23 cellular contexts compared by ENCODE assay signal in genomic region chr14:23579739-23580138, GRCh38. TPM values are rescaled to one million over a fixed set of nuclear protein-coding genes. Genes with fewer than 3 reads are reported as not detected.
"Had no signal": no experiment of that assay in that cellular context is flagged by ENCODE, and none has a peak within 500 bp of the region (broad histone marks: within the 10 kb centered on the region; RNA-seq: fewer than 3 reads in every experiment).

No MANE protein-coding gene starts in this region.

- H3K36me3 ChIP-seq: brain microvascular endothelial cell, lower lobe of right lung, ovary, stomach, suprapubic skin, transverse colon had no signal

- H3K4me3 ChIP-seq: lower lobe of right lung, mucosa of descending colon, ovary, stomach, suprapubic skin, transverse colon had no signal

- H3K9me3 ChIP-seq: lower lobe of right lung, mucosa of descending colon, ovary, stomach, suprapubic skin, transverse colon had no signal

- H3K27me3 ChIP-seq: ovary had no signal

- H3K27ac ChIP-seq: brain microvascular endothelial cell, lower lobe of right lung, ovary, stomach, suprapubic skin, transverse colon had no signal

- FAIRE-seq: kidney, small intestine, urothelium cell line had no signal

- DNase-seq: activated CD4-positive, alpha-beta memory T cell treated with anti-CD3 and anti-CD28 coated beads, Interleukin-2, amount 10 ng/mL, durations not matched to agents 7 days and 5 days; activated CD4-positive, alpha-beta T cell treated with anti-CD3 and anti-CD28 coated beads, Interleukin-2, amount 10 ng/mL, durations not matched to agents 24 days and 14 days; activated gamma-delta T cell treated with Interleukin-2 at 50 U/mL for 16 hours; activated T-cell treated with anti-CD3 and anti-CD28 coated beads, Interleukin-2, amount 50 U/mL, for 1 hour; brain microvascular endothelial cell; cortex of kidney; kidney; lower lobe of right lung; mesendoderm; mucosa of descending colon; small intestine; stimulated activated CD4-positive, alpha-beta T cell treated with anti-CD3 and anti-CD28 coated beads, Interleukin-2, amount 100 ng/mL, for 24 hours; transverse colon had no signal

- ATAC-seq: activated CD4-positive, CD25-positive, alpha-beta regulatory T cell treated with anti-CD3 and anti-CD28 coated beads, Interleukin-2, amount 50 U/mL, for 24 hours; lower lobe of right lung; mucosa of descending colon; stimulated activated effector memory CD8-positive, alpha-beta T cell treated with anti-CD3 and anti-CD28 coated beads, Interleukin-12 subunit alpha, Interleukin-12 subunit beta, amount 100 ng/mL, for 72 hours had no signal

RNA-seq across cellular contexts. Expression of gene JPH4, which starts 1.1 kb away (rescaled TPM):
- total RNA-seq: activated CD4-positive, alpha-beta memory T cell treated with anti-CD3 and anti-CD28 coated beads, Interleukin-2, amount 10 ng/mL, durations not matched to agents 7 days and 5 days; activated CD4-positive, alpha-beta T cell treated with anti-CD3 and anti-CD28 coated beads, Interleukin-2, amount 10 ng/mL, durations not matched to agents 24 days and 14 days; fibroblast of villous mesenchyme; T-helper 2 cell treated with Interferon-gamma antibody and Interleukin-4, amounts not matched to agents 100 ng/mL and 5 ng/mL, for 36 hours had no signal

RNA-seq across cellular contexts. Expression of gene DHRS2, which starts 56.4 kb away (rescaled TPM):
- total RNA-seq: aorta, sciatic nerve, transverse colon had no signal
